19 cellular contexts compared by ENCODE assay signal in the genomic region with DNA sequence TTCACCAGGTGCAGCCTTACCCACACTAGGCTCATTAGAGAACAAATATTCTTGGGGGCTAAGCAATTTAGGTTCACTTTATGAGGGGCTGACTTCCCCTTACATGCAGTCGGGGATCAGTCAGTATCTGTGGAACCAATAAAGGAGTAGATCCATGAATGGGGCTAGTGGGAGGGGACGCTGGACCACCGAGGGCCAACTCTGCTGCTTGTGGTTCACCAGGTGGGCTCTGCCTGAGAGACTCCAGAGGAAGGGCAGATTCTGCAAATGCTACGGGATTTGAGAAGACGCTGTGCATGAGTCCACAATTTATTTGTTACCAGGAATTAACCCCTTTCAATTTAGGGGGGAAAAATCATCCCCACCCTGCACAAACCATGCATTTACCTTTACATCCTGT. TPM values are rescaled to one million over a fixed set of nuclear protein-coding genes. Genes with fewer than 3 reads are reported as not detected.
DNase-seq lines count a peak whose midpoint lies in the region; ATAC-seq and TF ChIP-seq lines count a peak whose summit lies in the region.
"Had no signal": no experiment of that assay in that cellular context is flagged by ENCODE, and none has a peak within 500 bp of the region (broad histone marks: within the 10 kb centered on the region; RNA-seq: fewer than 3 reads in every experiment).

No MANE protein-coding gene starts in this region.

- H3K18ac ChIP-seq in neuronal stem cell (ENCODE audit: low read length), result no peak overlapping the region

- peaks cover 15% of the 10 kb centered on the region for H3K4me1 Mint-ChIP-seq in activated T-cell treated with anti-CD3 and anti-CD28 coated beads, Interleukin-2, amount 50 U/mL, for 72 hours (ENCODE audit: low read depth)
- H3K4me1 Mint-ChIP-seq in WTC11 (peaks cover 12% of the 10 kb centered on the region), immature natural killer cell (peaks cover 25 to 30% of the 10 kb centered on the region in 2 donors)
- peaks cover 15 to 20% of the 10 kb centered on the region in 2 donors for H3K4me1 Mint-ChIP-seq in stimulated activated naive B cell treated with anti-CD40 and anti-IgM and Interleukin-4, amounts not matched to agents 10 μg/mL and 1 μg/mL and 100 μg/mL, for 72 hours

- no peak overlapping the region for H3K23ac ChIP-seq in neuronal stem cell (ENCODE audit: low read depth, low read length, poor library complexity)

- H4K91ac ChIP-seq in neuronal stem cell (ENCODE audit: low read depth, low read length, poor library complexity), result no peak overlapping the region

- WGBS in neuronal stem cell (ENCODE audit: extremely low coverage in 2 of 2, insufficient read length in 2 of 2, insufficient replicate concordance in 1 of 2), 2 donors, result no CpG with 5 or more reads among the region's 5 CpGs

- H3K27ac ChIP-seq in neuronal stem cell (replicated peaks; ENCODE audit: low read length), result no peak overlapping the region
- H3K27ac ChIP-seq: BLaER1, epithelial cell of prostate had no signal

- no peak overlapping the region for H3K9ac ChIP-seq in neuronal stem cell (ENCODE audit: low read depth, low read length, poor library complexity)

- no peaks in the 10 kb centered on the region for H3K36me3 ChIP-seq in neuronal stem cell (replicated peaks in 1 of 2; ENCODE audit: control insufficient read depth in 2 of 2, insufficient read depth in 2 of 2, low read length in 2 of 2)
- H3K36me3 ChIP-seq: BLaER1, left lung, transverse colon had no signal

- H2AK5ac ChIP-seq in neuronal stem cell (ENCODE audit: low read depth, low read length), result no peak overlapping the region

- no peaks in the 10 kb centered on the region for H3K27me3 Mint-ChIP-seq in activated T-cell treated with anti-CD3 and anti-CD28 coated beads, Interleukin-2, amount 50 U/mL, for 72 hours (ENCODE audit: low read depth)
- H3K27me3 Mint-ChIP-seq in WTC11 (ENCODE audit: low read depth) (no peaks in the 10 kb centered on the region; the same call in 1 of the 2 replicates), immature natural killer cell (ENCODE audit: low read depth in 3 of 3) (peaks cover 12 to 21% (median 16%) of the 10 kb centered on the region in 3 donors)
- H3K27me3 Mint-ChIP-seq in stimulated activated naive B cell treated with anti-CD40 and anti-IgM and Interleukin-4, amounts not matched to agents 10 μg/mL and 1 μg/mL and 100 μg/mL, for 72 hours, result peaks cover 4 to 5% of the 10 kb centered on the region in 2 donors

- peak overlapping the region; percentile 21 to 27 for H3K4me3 Mint-ChIP-seq in activated T-cell treated with anti-CD3 and anti-CD28 coated beads, Interleukin-2, amount 50 U/mL, for 72 hours
- H3K4me3 Mint-ChIP-seq in WTC11, result peak overlapping the region; percentile 32; the same call in 1 of the 2 replicates
- peak overlapping the region; percentile 19 to 68 (median 52) for H3K4me3 Mint-ChIP-seq in immature natural killer cell
- H3K4me3 Mint-ChIP-seq in stimulated activated naive B cell treated with anti-CD40 and anti-IgM and Interleukin-4, amounts not matched to agents 10 μg/mL and 1 μg/mL and 100 μg/mL, for 72 hours, result no peak overlapping the region

- no peak overlapping the region for H2BK12ac ChIP-seq in neuronal stem cell (ENCODE audit: low read length)

- H2BK120ac ChIP-seq in neuronal stem cell (ENCODE audit: low read depth, low read length), result no peak overlapping the region

- H2BK15ac ChIP-seq in neuronal stem cell (ENCODE audit: low read length), result no peak overlapping the region

- CTCF ChIA-PET in WTC11 (lab: Charles Lee), result no interaction called here

- no peak overlapping the region for H3K4me2 ChIP-seq in neuronal stem cell (ENCODE audit: insufficient read depth, low read length, poor library complexity, severe bottlenecking)

- no peak for DNase-seq in activated T-cell treated with anti-CD3 and anti-CD28 coated beads, Interleukin-2, amount 50 U/mL, for 72 hours
- no peak for DNase-seq in activated T-cell treated with anti-CD3 and anti-CD28 coated beads, Interleukin-2, amount 50 U/mL, for 48 hours
- DNase-seq in WTC11 (ENCODE audit: low spot score), result no peak
- DNase-seq in immature natural killer cell, result no peak
- no peak for DNase-seq in stimulated activated naive B cell treated with anti-CD40 and anti-IgM and Interleukin-4, amounts not matched to agents 10 μg/mL and 1 μg/mL and 100 μg/mL, for 72 hours
- no peak for DNase-seq in UCSD-AML1 (lab: John Stamatoyannopoulos, UW; ENCODE audit: unreplicated experiment)
- no peak for DNase-seq in neuronal stem cell (ENCODE audit: low spot score)
- DNase-seq in NCI-H1092 (lab: John Stamatoyannopoulos, UW), result no peak
- DNase-seq: activated gamma-delta T cell treated with Interleukin-2 at 50 U/mL for 16 hours; cerebellar nuclear complex; left lung; NCI-H187 treated with DMSO at 0.1 percent for 48 hours; right cardiac atrium; SK-N-SH; stimulated activated CD4-positive, alpha-beta T cell treated with anti-CD3 and anti-CD28 coated beads, Interleukin-12 subunit alpha, Interleukin-12 subunit beta, amount 100 ng/mL, for 4 hours; transverse colon had no signal

- H3K9me3 Mint-ChIP-seq in activated T-cell treated with anti-CD3 and anti-CD28 coated beads, Interleukin-2, amount 50 U/mL, for 72 hours, result no peaks in the 10 kb centered on the region
- peaks cover 7% of the 10 kb centered on the region for H3K9me3 Mint-ChIP-seq in WTC11
- peaks cover 0 to 2% (median 0%) of the 10 kb centered on the region in 6 donors for H3K9me3 Mint-ChIP-seq in immature natural killer cell
- H3K9me3 Mint-ChIP-seq in stimulated activated naive B cell treated with anti-CD40 and anti-IgM and Interleukin-4, amounts not matched to agents 10 μg/mL and 1 μg/mL and 100 μg/mL, for 72 hours, result peaks cover 0 to 2% of the 10 kb centered on the region in 2 donors

- no peaks in the 10 kb centered on the region for H3K9me3 ChIP-seq in neuronal stem cell (replicated peaks in 1 of 2; ENCODE audit: control insufficient read depth in 2 of 2, insufficient read depth in 1 of 2, low read depth in 1 of 2, low read length in 2 of 2)
- H3K9me3 ChIP-seq: BLaER1, left lung, mucosa of descending colon, SK-N-SH, transverse colon had no signal

- no peak overlapping the region for H2BK5ac ChIP-seq in neuronal stem cell (ENCODE audit: low read length)

- H3K4ac ChIP-seq in neuronal stem cell (ENCODE audit: low read length), result no peak overlapping the region

- no peaks in the 10 kb centered on the region for H3K27me3 ChIP-seq in neuronal stem cell (ENCODE audit: control insufficient read depth in 3 of 3, insufficient read depth in 3 of 3, low read depth in 1 of 3, low read length in 3 of 3)
- H3K27me3 ChIP-seq: BLaER1, left lung, transverse colon had no signal

- no peak overlapping the region for H3K27ac Mint-ChIP-seq in activated T-cell treated with anti-CD3 and anti-CD28 coated beads, Interleukin-2, amount 50 U/mL, for 72 hours
- H3K27ac Mint-ChIP-seq in WTC11 (0 out of 2 replicates have a peak overlapping the region, but pooled peaks have one; percentile 7), immature natural killer cell (peak overlapping the region in 4 of 6 donors; percentile 25 to 78 (median 74))
- peak overlapping the region; percentile 65 for H3K27ac Mint-ChIP-seq in stimulated activated naive B cell treated with anti-CD40 and anti-IgM and Interleukin-4, amounts not matched to agents 10 μg/mL and 1 μg/mL and 100 μg/mL, for 72 hours

- TF ChIP-seq CTCF in WTC11 (IDR thresholded peaks at IDR 0.05), result no peak

- no peaks in the 10 kb centered on the region for H3K79me1 ChIP-seq in neuronal stem cell (ENCODE audit: low read depth, low read length)

- no peak overlapping the region for H3K14ac ChIP-seq in neuronal stem cell (ENCODE audit: low read length)

- peaks cover 0 to 8% of the 10 kb centered on the region in 2 donors for H3K4me1 ChIP-seq in neuronal stem cell (ENCODE audit: control insufficient read depth in 2 of 2, insufficient read depth in 1 of 2, low read depth in 1 of 2, low read length in 2 of 2)

- no peak overlapping the region for H2AFZ ChIP-seq in neuronal stem cell (ENCODE audit: low read length)

- peaks cover 1 to 2% of the 10 kb centered on the region in 2 donors for H3K36me3 Mint-ChIP-seq in activated T-cell treated with anti-CD3 and anti-CD28 coated beads, Interleukin-2, amount 50 U/mL, for 72 hours (ENCODE audit: insufficient read depth in 2 of 2)
- peaks cover 5% of the 10 kb centered on the region for H3K36me3 Mint-ChIP-seq in WTC11
- no peaks in the 10 kb centered on the region for H3K36me3 Mint-ChIP-seq in immature natural killer cell
- H3K36me3 Mint-ChIP-seq in stimulated activated naive B cell treated with anti-CD40 and anti-IgM and Interleukin-4, amounts not matched to agents 10 μg/mL and 1 μg/mL and 100 μg/mL, for 72 hours, result peaks cover 3 to 6% of the 10 kb centered on the region in 2 donors

- POLR2A ChIA-PET in WTC11 (lab: Charles Lee), result no interaction called here

- H4K8ac ChIP-seq in neuronal stem cell (ENCODE audit: low read depth, low read length), result no peak overlapping the region

- H3K4me3 ChIP-seq in neuronal stem cell (ENCODE audit: low read length in 2 of 2), result no peak overlapping the region
- H3K4me3 ChIP-seq: BLaER1, left lung, mucosa of descending colon, transverse colon had no signal

- no peak for ATAC-seq in activated T-cell treated with anti-CD3 and anti-CD28 coated beads, Interleukin-2, amount 50 U/mL, for 72 hours (replicated peaks in 1 of 2)
- no peak for ATAC-seq in WTC11
- ATAC-seq in stimulated activated naive B cell treated with anti-CD40 and anti-IgM and Interleukin-4, amounts not matched to agents 10 μg/mL and 1 μg/mL and 100 μg/mL, for 72 hours (replicated peaks), result no peak
- ATAC-seq: mucosa of descending colon, right cardiac atrium had no signal

TF ChIP-seq in WTC11, 78 proteins besides CTCF, POLR2A, EP300 and RAD21 (continues in another document):
- TF ChIP-seq, protein P1, sequence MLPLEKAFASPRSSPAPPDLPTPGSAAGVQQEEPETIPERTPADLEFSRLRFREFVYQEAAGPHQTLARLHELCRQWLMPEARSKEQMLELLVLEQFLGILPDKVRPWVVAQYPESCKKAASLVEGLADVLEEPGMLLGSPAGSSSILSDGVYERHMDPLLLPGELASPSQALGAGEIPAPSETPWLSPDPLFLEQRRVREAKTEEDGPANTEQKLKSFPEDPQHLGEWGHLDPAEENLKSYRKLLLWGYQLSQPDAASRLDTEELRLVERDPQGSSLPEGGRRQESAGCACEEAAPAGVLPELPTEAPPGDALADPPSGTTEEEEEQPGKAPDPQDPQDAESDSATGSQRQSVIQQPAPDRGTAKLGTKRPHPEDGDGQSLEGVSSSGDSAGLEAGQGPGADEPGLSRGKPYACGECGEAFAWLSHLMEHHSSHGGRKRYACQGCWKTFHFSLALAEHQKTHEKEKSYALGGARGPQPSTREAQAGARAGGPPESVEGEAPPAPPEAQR (CRISPR knock-in tag; IDR thresholded peaks at IDR 0.05), result no peak

RNA-seq across cellular contexts. Expression of gene HAAO, which starts 15.9 kb away (rescaled TPM):
- 1 to 10 TPM in 1 of 2 donors, under 1 TPM in 1; 0.65 to 6.1 TPM for total RNA-seq in activated T-cell treated with anti-CD3 and anti-CD28 coated beads, Interleukin-2, amount 50 U/mL, for 72 hours
- 8.0 to 9.8 TPM (median 8.4 TPM) in 3 replicates for total RNA-seq in WTC11 (2021)
- under 1 TPM in 1 of 3 donors, not detected in 2; 0.50 TPM for polyA plus RNA-seq in immature natural killer cell
- 2.1 TPM for polyA plus RNA-seq in neuronal stem cell (2013, experiment 1 of 2)
- polyA plus RNA-seq in neuronal stem cell (2013, experiment 2 of 2), result 2.5 TPM
- polyA plus RNA-seq: SK-N-SH had no signal

RNA-seq across cellular contexts. Expression of gene OXER1, which starts 44.4 kb away (rescaled TPM):
- 1 to 10 TPM in 1 of 2 donors, under 1 TPM in 1; 0.30 to 1.9 TPM for total RNA-seq in activated T-cell treated with anti-CD3 and anti-CD28 coated beads, Interleukin-2, amount 50 U/mL, for 72 hours
- total RNA-seq in WTC11 (2021), result 2.6 to 2.7 TPM (median 2.7 TPM) in 3 replicates
- not detected for polyA plus RNA-seq in immature natural killer cell
- polyA plus RNA-seq in neuronal stem cell (2013, experiment 1 of 2), result 1.2 TPM
- polyA plus RNA-seq in neuronal stem cell (2013, experiment 2 of 2), result 0.97 TPM
- polyA plus RNA-seq: SK-N-SH had no signal

Comparison
In these comparisons a context has a peak if more than half of its experiments do, and no peak if none do; other contexts are left out.
1. H3K4me3 Mint-ChIP-seq: peak in activated T-cell treated with anti-CD3 and anti-CD28 coated beads, Interleukin-2, amount 50 U/mL, for 72 hours (2 of 2), WTC11 (single experiment) and immature natural killer cell (5 of 5); none in stimulated activated naive B cell treated with anti-CD40 and anti-IgM and Interleukin-4, amounts not matched to agents 10 μg/mL and 1 μg/mL and 100 μg/mL, for 72 hours (0 of 2).